8 cellular contexts compared by ENCODE assay signal in genomic region chr4:39043697-39044363, GRCh38. TPM values are rescaled to one million over a fixed set of nuclear protein-coding genes. Genes with fewer than 3 reads are reported as not detected.
DNase-seq lines count a peak whose midpoint lies in the region; ATAC-seq and TF ChIP-seq lines count a peak whose summit lies in the region.

No MANE protein-coding gene starts in this region.

- 16 to 17% methylated on average over 9 of the region's 9 CpGs for WGBS in heart right ventricle, 2 donors

- H3K27ac ChIP-seq in heart right ventricle: peak overlapping the region; percentile 76 to 98 (median 95)
- peak overlapping the region; percentile 68 to 87 (median 78) for H3K27ac ChIP-seq in gastrocnemius medialis

- TF ChIP-seq POLR2A in gastrocnemius medialis (IDR thresholded peaks at IDR 0.05): peak in 1 of 2 donors; percentile 25

- peak overlapping the region; percentile 59 to 98 (median 70) for H3K4me3 ChIP-seq in heart right ventricle
- H3K4me3 ChIP-seq in gastrocnemius medialis: peak overlapping the region; percentile 50 to 72 (median 57)

- H3K9me3 Mint-ChIP-seq in CD14-positive monocyte: no peaks in the 10 kb centered on the region
- H3K9me3 Mint-ChIP-seq in activated naive CD4-positive, alpha-beta T cell treated with anti-CD3 and anti-CD28 coated beads for 36 hours: no peaks in the 10 kb centered on the region

- H3K4me1 Mint-ChIP-seq in CD14-positive monocyte: peaks cover 47% of the 10 kb centered on the region
- peaks cover 46% of the 10 kb centered on the region for H3K4me1 Mint-ChIP-seq in activated naive CD4-positive, alpha-beta T cell treated with anti-CD3 and anti-CD28 coated beads for 36 hours (ENCODE audit: low read depth)

- peaks cover 0 to 55% (median 42%) of the 10 kb centered on the region in 9 donors for H3K4me1 ChIP-seq in heart right ventricle
- peaks cover 6 to 17% of the 10 kb centered on the region in 2 donors for H3K4me1 ChIP-seq in gastrocnemius medialis

- peak overlapping the region; percentile 79 to 84 for H3K4me3 Mint-ChIP-seq in CD14-positive monocyte
- H3K4me3 Mint-ChIP-seq in activated naive CD4-positive, alpha-beta T cell treated with anti-CD3 and anti-CD28 coated beads for 36 hours: peak overlapping the region; percentile 83

- TF ChIP-seq CTCF in CD14-positive monocyte (IDR thresholded peaks at IDR 0.05) (no peak), heart right ventricle (IDR thresholded peaks at IDR 0.05) (no peak), gastrocnemius medialis (IDR thresholded peaks at IDR 0.05 in 4 of 5, conservative IDR thresholded peaks at IDR 0.05 in 1 of 5) (no peak)

- in situ Hi-C loops in gastrocnemius medialis (cut with MboI; ENCODE audit: low sequenced_read_pairs in 4 of 4): loop anchor here in 1 of 4 donors (10.0 kb wide), 1 partner anchor 141 kb away; the partner anchor contains the start of gene WDR19

- no peaks in the 10 kb centered on the region for H3K9me3 ChIP-seq in heart right ventricle
- no peaks in the 10 kb centered on the region for H3K9me3 ChIP-seq in gastrocnemius medialis

- intact Hi-C loops in CD14-positive monocyte (cut with micrococcal nuclease): loop anchor here in 1 of 2 donors (10.0 kb wide), 1 partner anchor 59 kb away; no protein-coding TSS in a partner anchor
- intact Hi-C loops in activated naive CD4-positive, alpha-beta T cell treated with anti-CD3 and anti-CD28 coated beads for 36 hours (cut with micrococcal nuclease): loop anchor here (1.0 to 10.0 kb wide), 9 partner anchors 12 to 309 kb away; partner anchors contain the start of genes TLR1, TMEM156 and WDR19
- intact Hi-C loops in heart right ventricle (cut with DNase I): loop anchor here in 4 of 10 donors (2.0 to 10.0 kb wide), 5 partner anchors 81 to 141 kb away; partner anchors contain the start of gene WDR19 (in 3 of the 4)
- intact Hi-C loops in gastrocnemius medialis (cut with DNase I; ENCODE audit: low total_unique reads): loop anchor here (2.0 to 10.0 kb wide), 4 partner anchors 97 to 729 kb away; partner anchors contain the start of gene WDR19

- H3K36me3 ChIP-seq in heart right ventricle (no peaks in the 10 kb centered on the region), gastrocnemius medialis (no peaks in the 10 kb centered on the region)

- CTCF ChIA-PET in activated naive CD4-positive, alpha-beta T cell treated with anti-CD3 and anti-CD28 coated beads for 36 hours (lab: Charles Lee): interaction anchor here (0.7 to 5.2 kb wide), 10 partner anchors 10 to 147 kb away, joined by 3 to 27 read pairs (median 4); partner anchors contain the start of gene TMEM156

- ATAC-seq in HG03460 (IDR thresholded peaks at IDR 0.05; ENCODE audit: unreplicated experiment): peak; percentile 3
- peak in 7 of 8 donors; percentile 10 to 81 (median 61) for ATAC-seq in heart right ventricle
- peak; percentile 16 to 17 for ATAC-seq in gastrocnemius medialis
- ATAC-seq in HG03039 (IDR thresholded peaks at IDR 0.05; ENCODE audit: unreplicated experiment): no peak

- H3K27me3 Mint-ChIP-seq in CD14-positive monocyte (ENCODE audit: low read depth in 3 of 3): no peaks in the 10 kb centered on the region
- no peaks in the 10 kb centered on the region for H3K27me3 Mint-ChIP-seq in activated naive CD4-positive, alpha-beta T cell treated with anti-CD3 and anti-CD28 coated beads for 36 hours (ENCODE audit: low read depth)

- H3K27me3 ChIP-seq in heart right ventricle (no peaks in the 10 kb centered on the region), gastrocnemius medialis (no peaks in the 10 kb centered on the region)

- peak overlapping the region; percentile 87 to 95 (median 90) for H3K27ac Mint-ChIP-seq in CD14-positive monocyte
- peak overlapping the region; percentile 92 for H3K27ac Mint-ChIP-seq in activated naive CD4-positive, alpha-beta T cell treated with anti-CD3 and anti-CD28 coated beads for 36 hours

- H3K36me3 Mint-ChIP-seq in CD14-positive monocyte: no peaks in the 10 kb centered on the region
- H3K36me3 Mint-ChIP-seq in activated naive CD4-positive, alpha-beta T cell treated with anti-CD3 and anti-CD28 coated beads for 36 hours (ENCODE audit: low read depth): peaks cover 9% of the 10 kb centered on the region

- no peak for DNase-seq in CD14-positive monocyte (ENCODE audit: low spot score)
- DNase-seq in activated naive CD4-positive, alpha-beta T cell treated with anti-CD3 and anti-CD28 coated beads for 36 hours: peak; percentile 58
- peak in 1 of 2 donors; percentile 43 for DNase-seq in heart right ventricle
- no peak for DNase-seq in gastrocnemius medialis
- DNase-seq in occipital lobe (lab: John Stamatoyannopoulos, UW): no peak
- no peak for DNase-seq in inferior parietal cortex (ENCODE audit: extremely low spot score)

RNA-seq across cellular contexts. Expression of gene TMEM156, which starts 11.6 kb away (rescaled TPM):
- polyA plus RNA-seq in CD14-positive monocyte (1 to 10 TPM in 1 of 2 donors, under 1 TPM in 1; 0.31 to 1.1 TPM), heart right ventricle (under 1 TPM in 1 of 2 donors, not detected in 1; 0.10 TPM)
- total RNA-seq in activated naive CD4-positive, alpha-beta T cell treated with anti-CD3 and anti-CD28 coated beads for 36 hours: 10 to 100 TPM; 10.2 to 11.3 TPM
- total RNA-seq in heart right ventricle (1 to 10 TPM in 1 of 10 donors, under 1 TPM in 3, not detected in 6; 0.11 to 1.1 (median 0.13) TPM), gastrocnemius medialis (not detected), occipital lobe (0.31 TPM)

RNA-seq across cellular contexts. Expression of gene KLHL5, which starts 18.2 kb away (rescaled TPM):
- 10 to 100 TPM; 16.7 to 32.2 TPM for polyA plus RNA-seq in CD14-positive monocyte
- 10 to 100 TPM; 14.1 to 14.9 TPM for total RNA-seq in activated naive CD4-positive, alpha-beta T cell treated with anti-CD3 and anti-CD28 coated beads for 36 hours
- 10 to 100 TPM in 7 of 10 donors, 1 to 10 TPM in 3; 8.5 to 22.7 (median 13.1) TPM for total RNA-seq in heart right ventricle
- polyA plus RNA-seq in heart right ventricle: 1 to 10 TPM; 4.2 to 8.4 TPM
- total RNA-seq in gastrocnemius medialis: 10 to 100 TPM; 10.9 to 14.0 (median 11.8) TPM
- total RNA-seq in occipital lobe: 67.1 TPM
